Comparison of ENCODE assay signal across 9 cellular contexts in genomic region chr14:89773644-89774316, GRCh38.
DNase-seq lines count a peak whose midpoint lies in the region; ATAC-seq and TF ChIP-seq lines count a peak whose summit lies in the region.
"Had no signal": no experiment of that assay in that cellular context is flagged by ENCODE, and none has a peak within 500 bp of the region (broad histone marks: within the 10 kb centered on the region; RNA-seq: fewer than 3 reads in every experiment).

No MANE protein-coding gene starts in this region.

- CTCF ChIA-PET in Calu3 (lab: Charles Lee) = no interaction called here

- no TSS peak for BruUV-seq in Calu3 (replicated peaks; lab: Mats Ljungman, UMichigan)

- DNase-seq in Calu3 (peak; percentile 67), SK-N-DZ (ENCODE audit: low spot score) (peak; percentile 56), memory B cell (ENCODE audit: low spot score in 2 of 2) (peak; percentile 16 to 35), cerebellar nuclear complex (lab: John Stamatoyannopoulos, UW) (no peak)
- peak; percentile 68 for DNase-seq in stimulated activated naive CD8-positive, alpha-beta T cell treated with anti-CD3 and anti-CD28 coated beads, Interleukin-15, Interleukin-2, amounts not matched to agents 100 U/mL and 50 U/mL, for 24 hours

- intact Hi-C loops in Calu3 (cut with micrococcal nuclease; ENCODE audit: unreplicated experiment) = no loop called here

- ATAC-seq in GM19467 (IDR thresholded peaks at IDR 0.05; ENCODE audit: unreplicated experiment) (peak; percentile 79), HG03558 (IDR thresholded peaks at IDR 0.05; ENCODE audit: extremely low read depth, unreplicated experiment) (peak; percentile 61), memory B cell (ENCODE audit: low read depth) (peak; percentile 88)
- peak; percentile 88 for ATAC-seq in stimulated activated naive CD8-positive, alpha-beta T cell treated with anti-CD3 and anti-CD28 coated beads, Interleukin-15, Interleukin-2, amounts not matched to agents 100 U/mL and 50 U/mL, for 24 hours

- H3K4me3 Mint-ChIP-seq in Calu3 (ENCODE audit: low read depth, unreplicated experiment) = no peak overlapping the region
- peak overlapping the region; percentile 66 for H3K4me3 Mint-ChIP-seq in activated naive CD4-positive, alpha-beta T cell treated with anti-CD3 and anti-CD28 coated beads, Interleukin-2, amount 50 U/mL, for 24 hours
- peak overlapping the region; percentile 61 for H3K4me3 Mint-ChIP-seq in memory B cell
- H3K4me3 Mint-ChIP-seq: nephron had no signal

- no peak for TF ChIP-seq CTCF in Calu3 (IDR thresholded peaks at IDR 0.05; ENCODE audit: unreplicated experiment)

- H3K27me3 Mint-ChIP-seq in Calu3 (ENCODE audit: unreplicated experiment) = no peaks in the 10 kb centered on the region
- no peaks in the 10 kb centered on the region for H3K27me3 Mint-ChIP-seq in activated naive CD4-positive, alpha-beta T cell treated with anti-CD3 and anti-CD28 coated beads, Interleukin-2, amount 50 U/mL, for 24 hours
- H3K27me3 Mint-ChIP-seq in memory B cell = no peaks in the 10 kb centered on the region

- H3K27ac Mint-ChIP-seq in Calu3 (ENCODE audit: unreplicated experiment) (no peak overlapping the region), memory B cell (peak overlapping the region; percentile 31)
- H3K27ac Mint-ChIP-seq in activated naive CD4-positive, alpha-beta T cell treated with anti-CD3 and anti-CD28 coated beads, Interleukin-2, amount 50 U/mL, for 24 hours = no peak overlapping the region
- H3K27ac Mint-ChIP-seq: nephron had no signal

- H3K4me1 Mint-ChIP-seq in Calu3 (ENCODE audit: low read depth, unreplicated experiment) (no peaks in the 10 kb centered on the region), memory B cell (peaks cover 26% of the 10 kb centered on the region)
- H3K4me1 Mint-ChIP-seq in activated naive CD4-positive, alpha-beta T cell treated with anti-CD3 and anti-CD28 coated beads, Interleukin-2, amount 50 U/mL, for 24 hours = peaks cover 24% of the 10 kb centered on the region

- H3K9me3 Mint-ChIP-seq in Calu3 (ENCODE audit: low read depth, unreplicated experiment) (no peaks in the 10 kb centered on the region), memory B cell (no peaks in the 10 kb centered on the region)
- H3K9me3 Mint-ChIP-seq in activated naive CD4-positive, alpha-beta T cell treated with anti-CD3 and anti-CD28 coated beads, Interleukin-2, amount 50 U/mL, for 24 hours = no peaks in the 10 kb centered on the region
- H3K9me3 Mint-ChIP-seq: nephron had no signal

- H3K36me3 Mint-ChIP-seq in Calu3 (ENCODE audit: insufficient read depth, unreplicated experiment) (no peaks in the 10 kb centered on the region), memory B cell (no peaks in the 10 kb centered on the region)
- no peaks in the 10 kb centered on the region for H3K36me3 Mint-ChIP-seq in activated naive CD4-positive, alpha-beta T cell treated with anti-CD3 and anti-CD28 coated beads, Interleukin-2, amount 50 U/mL, for 24 hours

Comparison
In these comparisons a context has a peak if more than half of its experiments do, and no peak if none do; other contexts are left out.
1. DNase-seq: peak in Calu3 (single experiment), SK-N-DZ (single experiment), memory B cell (2 of 2) and stimulated activated naive CD8-positive, alpha-beta T cell treated with anti-CD3 and anti-CD28 coated beads, Interleukin-15, Interleukin-2, amounts not matched to agents 100 U/mL and 50 U/mL, for 24 hours (single experiment); none in cerebellar nuclear complex (0 of 2).
2. Peak in every context shown above with its lines, with median percentiles within 50 percentile points of each other: ATAC-seq.